1 cellular context compared by ENCODE assay signal in the genomic region with DNA sequence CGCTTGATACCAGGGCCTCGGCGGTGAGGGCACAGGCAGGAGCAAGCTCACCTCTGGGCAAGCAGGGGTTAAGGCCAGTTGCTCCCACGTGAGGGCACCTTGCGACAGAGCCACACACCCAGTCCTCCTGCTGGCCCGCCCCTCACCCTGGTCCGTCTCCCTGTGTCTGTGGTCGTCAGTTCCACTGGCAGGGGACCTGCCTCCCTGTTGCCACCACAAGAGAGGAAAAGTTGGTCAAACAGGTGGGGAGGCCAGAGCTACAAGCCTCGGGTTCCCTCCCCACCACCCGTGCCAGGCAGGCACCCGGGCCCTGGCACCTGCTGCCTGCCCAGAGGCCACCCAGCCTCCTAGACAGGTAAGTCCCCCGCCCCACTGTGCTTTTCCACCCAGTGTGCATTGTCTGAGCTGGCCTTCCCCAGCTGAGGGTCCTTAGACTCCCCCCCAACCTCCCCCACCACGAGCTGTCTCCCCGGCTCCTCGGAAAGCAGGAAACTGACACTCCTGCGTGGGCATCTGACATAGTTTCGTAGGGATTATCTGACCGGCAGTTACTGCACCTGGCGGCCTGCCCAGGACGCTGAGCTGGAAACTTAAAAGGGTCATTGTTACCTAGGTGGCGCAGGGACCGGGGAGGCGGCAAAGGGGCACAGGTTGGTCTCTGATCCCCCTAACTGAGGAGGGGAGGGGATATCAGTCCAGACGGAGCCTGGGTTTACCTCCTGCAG.
TF ChIP-seq lines count a peak whose summit lies in the region.

A gene with protein sequence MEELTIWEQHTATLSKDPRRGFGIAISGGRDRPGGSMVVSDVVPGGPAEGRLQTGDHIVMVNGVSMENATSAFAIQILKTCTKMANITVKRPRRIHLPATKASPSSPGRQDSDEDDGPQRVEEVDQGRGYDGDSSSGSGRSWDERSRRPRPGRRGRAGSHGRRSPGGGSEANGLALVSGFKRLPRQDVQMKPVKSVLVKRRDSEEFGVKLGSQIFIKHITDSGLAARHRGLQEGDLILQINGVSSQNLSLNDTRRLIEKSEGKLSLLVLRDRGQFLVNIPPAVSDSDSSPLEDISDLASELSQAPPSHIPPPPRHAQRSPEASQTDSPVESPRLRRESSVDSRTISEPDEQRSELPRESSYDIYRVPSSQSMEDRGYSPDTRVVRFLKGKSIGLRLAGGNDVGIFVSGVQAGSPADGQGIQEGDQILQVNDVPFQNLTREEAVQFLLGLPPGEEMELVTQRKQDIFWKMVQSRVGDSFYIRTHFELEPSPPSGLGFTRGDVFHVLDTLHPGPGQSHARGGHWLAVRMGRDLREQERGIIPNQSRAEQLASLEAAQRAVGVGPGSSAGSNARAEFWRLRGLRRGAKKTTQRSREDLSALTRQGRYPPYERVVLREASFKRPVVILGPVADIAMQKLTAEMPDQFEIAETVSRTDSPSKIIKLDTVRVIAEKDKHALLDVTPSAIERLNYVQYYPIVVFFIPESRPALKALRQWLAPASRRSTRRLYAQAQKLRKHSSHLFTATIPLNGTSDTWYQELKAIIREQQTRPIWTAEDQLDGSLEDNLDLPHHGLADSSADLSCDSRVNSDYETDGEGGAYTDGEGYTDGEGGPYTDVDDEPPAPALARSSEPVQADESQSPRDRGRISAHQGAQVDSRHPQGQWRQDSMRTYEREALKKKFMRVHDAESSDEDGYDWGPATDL (plus strand): TSS at position 178 of the 725 bp plus-strand sequence. CDS start 20,049 bp downstream, outside the sequence.

TF ChIP-seq in WTC11, 78 proteins besides CTCF, POLR2A, EP300 and RAD21 (continued from another document):
- TF ChIP-seq, protein P1, sequence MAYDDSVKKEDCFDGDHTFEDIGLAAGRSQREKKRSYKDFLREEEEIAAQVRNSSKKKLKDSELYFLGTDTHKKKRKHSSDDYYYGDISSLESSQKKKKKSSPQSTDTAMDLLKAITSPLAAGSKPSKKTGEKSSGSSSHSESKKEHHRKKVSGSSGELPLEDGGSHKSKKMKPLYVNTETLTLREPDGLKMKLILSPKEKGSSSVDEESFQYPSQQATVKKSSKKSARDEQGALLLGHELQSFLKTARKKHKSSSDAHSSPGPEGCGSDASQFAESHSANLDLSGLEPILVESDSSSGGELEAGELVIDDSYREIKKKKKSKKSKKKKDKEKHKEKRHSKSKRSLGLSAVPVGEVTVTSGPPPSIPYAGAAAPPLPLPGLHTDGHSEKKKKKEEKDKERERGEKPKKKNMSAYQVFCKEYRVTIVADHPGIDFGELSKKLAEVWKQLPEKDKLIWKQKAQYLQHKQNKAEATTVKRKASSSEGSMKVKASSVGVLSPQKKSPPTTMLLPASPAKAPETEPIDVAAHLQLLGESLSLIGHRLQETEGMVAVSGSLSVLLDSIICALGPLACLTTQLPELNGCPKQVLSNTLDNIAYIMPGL (CRISPR knock-in tag; IDR thresholded peaks at IDR 0.05), result no peak
- TF ChIP-seq HMGA2 (CRISPR knock-in tag; IDR thresholded peaks at IDR 0.05) (no peak), ESRRA (CRISPR knock-in tag; IDR thresholded peaks at IDR 0.05; ENCODE audit: borderline replicate concordance) (no peak), OVOL2 (CRISPR knock-in tag; IDR thresholded peaks at IDR 0.05; ENCODE audit: borderline replicate concordance) (no peak), JUN (CRISPR knock-in tag; IDR thresholded peaks at IDR 0.05) (no peak), GTF2I (CRISPR knock-in tag; conservative IDR thresholded peaks at IDR 0.05) (no peak)
- TF ChIP-seq, protein P2, sequence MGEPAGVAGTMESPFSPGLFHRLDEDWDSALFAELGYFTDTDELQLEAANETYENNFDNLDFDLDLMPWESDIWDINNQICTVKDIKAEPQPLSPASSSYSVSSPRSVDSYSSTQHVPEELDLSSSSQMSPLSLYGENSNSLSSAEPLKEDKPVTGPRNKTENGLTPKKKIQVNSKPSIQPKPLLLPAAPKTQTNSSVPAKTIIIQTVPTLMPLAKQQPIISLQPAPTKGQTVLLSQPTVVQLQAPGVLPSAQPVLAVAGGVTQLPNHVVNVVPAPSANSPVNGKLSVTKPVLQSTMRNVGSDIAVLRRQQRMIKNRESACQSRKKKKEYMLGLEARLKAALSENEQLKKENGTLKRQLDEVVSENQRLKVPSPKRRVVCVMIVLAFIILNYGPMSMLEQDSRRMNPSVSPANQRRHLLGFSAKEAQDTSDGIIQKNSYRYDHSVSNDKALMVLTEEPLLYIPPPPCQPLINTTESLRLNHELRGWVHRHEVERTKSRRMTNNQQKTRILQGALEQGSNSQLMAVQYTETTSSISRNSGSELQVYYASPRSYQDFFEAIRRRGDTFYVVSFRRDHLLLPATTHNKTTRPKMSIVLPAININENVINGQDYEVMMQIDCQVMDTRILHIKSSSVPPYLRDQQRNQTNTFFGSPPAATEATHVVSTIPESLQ (CRISPR knock-in tag; IDR thresholded peaks at IDR 0.05), result no peak
